In the genomic region with DNA sequence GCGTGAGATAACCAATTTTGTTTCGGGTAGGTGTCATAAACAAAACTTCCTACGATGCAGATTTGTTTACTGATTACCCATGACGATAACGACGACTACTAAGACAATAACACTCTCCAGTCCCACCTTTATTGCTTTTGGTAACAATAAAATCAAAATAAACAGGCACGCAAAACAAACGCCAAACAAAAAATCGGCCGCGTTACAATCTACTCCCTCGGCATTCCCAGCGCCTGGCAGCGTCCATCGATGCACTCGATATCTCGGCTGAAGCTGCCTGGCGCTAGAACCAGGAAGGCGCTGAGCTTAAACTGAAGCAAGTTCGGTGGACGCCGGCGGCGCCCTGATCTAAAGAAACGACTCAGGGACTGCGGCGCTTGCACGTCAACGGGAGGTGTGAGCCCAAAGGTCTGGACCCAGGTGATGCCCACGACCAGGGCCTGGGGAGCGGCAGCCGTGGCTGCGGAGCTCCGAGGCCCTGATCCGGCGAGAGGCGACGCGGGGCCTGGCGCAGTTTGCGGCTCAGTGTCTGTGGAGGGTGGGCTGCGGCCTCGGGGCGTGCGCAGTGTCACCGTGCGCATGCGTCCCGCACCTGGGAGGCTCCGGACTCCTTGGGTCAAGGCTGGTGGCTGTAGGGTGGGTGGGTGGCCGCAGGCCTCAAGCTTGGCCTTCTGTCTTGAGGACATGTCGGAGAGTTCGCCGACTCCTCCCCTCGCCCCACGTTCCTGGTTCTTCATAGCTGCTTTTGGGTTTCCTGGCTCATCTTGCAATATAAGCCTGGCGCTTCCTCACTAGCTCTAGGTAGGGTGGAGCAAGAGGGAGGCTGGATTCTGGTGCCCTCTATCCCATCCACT, we compare ENCODE assay signal across 8 cellular contexts. TPM values are rescaled to one million over a fixed set of nuclear protein-coding genes. Genes with fewer than 3 reads are reported as not detected.
DNase-seq lines count a peak whose midpoint lies in the region; ATAC-seq and TF ChIP-seq lines count a peak whose summit lies in the region.

A gene with protein sequence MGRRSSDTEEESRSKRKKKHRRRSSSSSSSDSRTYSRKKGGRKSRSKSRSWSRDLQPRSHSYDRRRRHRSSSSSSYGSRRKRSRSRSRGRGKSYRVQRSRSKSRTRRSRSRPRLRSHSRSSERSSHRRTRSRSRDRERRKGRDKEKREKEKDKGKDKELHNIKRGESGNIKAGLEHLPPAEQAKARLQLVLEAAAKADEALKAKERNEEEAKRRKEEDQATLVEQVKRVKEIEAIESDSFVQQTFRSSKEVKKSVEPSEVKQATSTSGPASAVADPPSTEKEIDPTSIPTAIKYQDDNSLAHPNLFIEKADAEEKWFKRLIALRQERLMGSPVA (plus strand): TSS at position 286 of the 854 bp plus-strand sequence. CDS start 12,016 bp downstream, outside the sequence.

- peaks cover 47% of the 10 kb centered on the region for H3K27me3 ChIP-seq in cardiac muscle cell
- H3K27me3 ChIP-seq in transverse colon = peaks cover 45% of the 10 kb centered on the region

- TF ChIP-seq CTCF in cardiac muscle cell (IDR thresholded peaks at IDR 0.05; ENCODE audit: low read depth, low read length) (no peak), transverse colon (IDR thresholded peaks at IDR 0.05) (no peak)

- TF ChIP-seq POLR2A in GM10847 (IDR thresholded peaks at IDR 0.05; ENCODE audit: extremely low read depth, insufficient read length) (peak; percentile 66), transverse colon (IDR thresholded peaks at IDR 0.05) (peak; percentile 53)

- no peak for TF ChIP-seq EP300 in transverse colon (IDR thresholded peaks at IDR 0.05; ENCODE audit: low read depth)

- ATAC-seq in HG02678 (IDR thresholded peaks at IDR 0.05; ENCODE audit: unreplicated experiment) = peak; percentile 84

- H3K36me3 ChIP-seq in cardiac muscle cell (no peaks in the 10 kb centered on the region), transverse colon (no peaks in the 10 kb centered on the region)

- H3K9me3 ChIP-seq in cardiac muscle cell (ENCODE audit: low read depth) (no peaks in the 10 kb centered on the region), transverse colon (no peaks in the 10 kb centered on the region)

- H3K27ac ChIP-seq in cardiac muscle cell (peak within 1 kb of the TSS; percentile 89), transverse colon (peak within 1 kb of the TSS; percentile 85 to 87 (median 86))

- H3K4me1 ChIP-seq in cardiac muscle cell (ENCODE audit: low read depth) (no peaks in the 10 kb centered on the region), transverse colon (peaks cover 16 to 52% (median 30%) of the 10 kb centered on the region in 4 donors)

- in situ Hi-C loops in transverse colon (cut with MboI; ENCODE audit: low pct_ligation_motif_present in 1 of 4, low pct_unique_long_range_greater_than_20kb in 1 of 4, low sequenced_read_pairs in 3 of 4) = no loop called here

- H3K4me3 ChIP-seq in cardiac muscle cell (peak within 1 kb of the TSS; percentile 79), transverse colon (peak within 1 kb of the TSS; percentile 62 to 93 (median 76))

- peak; percentile 92 for DNase-seq in NCI-H128 (lab: John Stamatoyannopoulos, UW; ENCODE audit: unreplicated experiment)
- peak; percentile 77 to 91 for DNase-seq in SW 1271 (lab: John Stamatoyannopoulos, UW)
- DNase-seq in activated naive CD8-positive, alpha-beta T cell treated with anti-CD3 and anti-CD28 coated beads, Interleukin-2, amount 50 U/mL, for 16 hours (ENCODE audit: low read depth, low spot score) = peak; percentile 38
- peak; percentile 91 to 92 for DNase-seq in cardiac muscle cell (ENCODE audit: low read depth in 1 of 2, low spot score in 1 of 2)
- DNase-seq in pons (ENCODE audit: low spot score) = peak; percentile 87
- peak; percentile 86 for DNase-seq in transverse colon

- WGBS in transverse colon (ENCODE audit: low coverage in 1 of 2), 2 donors = 1% methylated on average over 57 of the region's 57 CpGs; no CpG with 5 or more reads in 1 of the 2 donors

- intact Hi-C loops in transverse colon (cut with DNase I; ENCODE audit: low total_unique reads) = no loop called here

RNA-seq across cellular contexts. Expression of the gene that starts here (rescaled TPM):
- total RNA-seq in cardiac muscle cell = 28.9 and 55.9 TPM in 2 replicates
- 23.6 and 24.8 TPM in 2 replicates for polyA plus RNA-seq in cardiac muscle cell
- 10 to 100 TPM in 3 of 4 donors, 1 to 10 TPM in 1; 5.6 to 65.1 (median 37.1) TPM for total RNA-seq in transverse colon

Comparison
In these comparisons a context has a peak if more than half of its experiments do, and no peak if none do; other contexts are left out.
1. Peak in every context shown above with its lines: DNase-seq, ATAC-seq, H3K4me3 ChIP-seq and H3K27ac ChIP-seq.
2. DNase-seq: peak in every context shown above with its lines; median percentile 92 in NCI-H128; 92 in cardiac muscle cell; 87 in pons; 86 in transverse colon; 84 in SW 1271; 38 in activated naive CD8-positive, alpha-beta T cell treated with anti-CD3 and anti-CD28 coated beads, Interleukin-2, amount 50 U/mL, for 16 hours.